Comparison of ENCODE assay signal across 1 cellular context in the genomic region with DNA sequence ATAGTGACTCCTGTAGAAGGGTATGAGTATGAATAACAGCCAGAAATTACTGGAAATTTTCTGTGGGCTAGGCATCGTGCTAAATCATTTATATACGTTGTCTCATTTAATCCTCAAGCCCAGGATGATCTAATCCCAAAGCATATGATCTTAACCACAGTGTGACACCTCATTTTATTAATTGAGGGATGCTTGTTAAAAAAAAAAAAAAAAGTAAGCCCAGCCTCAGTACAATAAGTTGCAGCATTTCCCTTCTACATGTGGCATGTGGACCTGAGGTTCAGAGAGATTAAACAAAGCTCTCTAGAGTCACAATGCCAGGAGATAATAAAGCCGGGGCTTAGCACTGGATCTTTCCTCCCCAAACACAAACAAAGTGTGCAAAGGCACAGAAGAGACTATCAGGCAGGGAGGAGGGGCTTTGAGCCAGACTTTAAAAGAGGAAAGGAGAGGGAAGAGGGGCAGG.
TF ChIP-seq lines count a peak whose summit lies in the region.

No MANE protein-coding gene starts in this region.

TF ChIP-seq in WTC11, 78 proteins besides CTCF, POLR2A, EP300 and RAD21 (continued from another document):
- TF ChIP-seq, protein P1, sequence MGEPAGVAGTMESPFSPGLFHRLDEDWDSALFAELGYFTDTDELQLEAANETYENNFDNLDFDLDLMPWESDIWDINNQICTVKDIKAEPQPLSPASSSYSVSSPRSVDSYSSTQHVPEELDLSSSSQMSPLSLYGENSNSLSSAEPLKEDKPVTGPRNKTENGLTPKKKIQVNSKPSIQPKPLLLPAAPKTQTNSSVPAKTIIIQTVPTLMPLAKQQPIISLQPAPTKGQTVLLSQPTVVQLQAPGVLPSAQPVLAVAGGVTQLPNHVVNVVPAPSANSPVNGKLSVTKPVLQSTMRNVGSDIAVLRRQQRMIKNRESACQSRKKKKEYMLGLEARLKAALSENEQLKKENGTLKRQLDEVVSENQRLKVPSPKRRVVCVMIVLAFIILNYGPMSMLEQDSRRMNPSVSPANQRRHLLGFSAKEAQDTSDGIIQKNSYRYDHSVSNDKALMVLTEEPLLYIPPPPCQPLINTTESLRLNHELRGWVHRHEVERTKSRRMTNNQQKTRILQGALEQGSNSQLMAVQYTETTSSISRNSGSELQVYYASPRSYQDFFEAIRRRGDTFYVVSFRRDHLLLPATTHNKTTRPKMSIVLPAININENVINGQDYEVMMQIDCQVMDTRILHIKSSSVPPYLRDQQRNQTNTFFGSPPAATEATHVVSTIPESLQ (CRISPR knock-in tag; IDR thresholded peaks at IDR 0.05): no peak
- TF ChIP-seq ZNF232 (CRISPR knock-in tag; IDR thresholded peaks at IDR 0.05): no peak
- TF ChIP-seq NFE2L1 (CRISPR knock-in tag; IDR thresholded peaks at IDR 0.05): no peak
- no peak for TF ChIP-seq ERG (CRISPR knock-in tag; IDR thresholded peaks at IDR 0.05)
- TF ChIP-seq, protein P2, sequence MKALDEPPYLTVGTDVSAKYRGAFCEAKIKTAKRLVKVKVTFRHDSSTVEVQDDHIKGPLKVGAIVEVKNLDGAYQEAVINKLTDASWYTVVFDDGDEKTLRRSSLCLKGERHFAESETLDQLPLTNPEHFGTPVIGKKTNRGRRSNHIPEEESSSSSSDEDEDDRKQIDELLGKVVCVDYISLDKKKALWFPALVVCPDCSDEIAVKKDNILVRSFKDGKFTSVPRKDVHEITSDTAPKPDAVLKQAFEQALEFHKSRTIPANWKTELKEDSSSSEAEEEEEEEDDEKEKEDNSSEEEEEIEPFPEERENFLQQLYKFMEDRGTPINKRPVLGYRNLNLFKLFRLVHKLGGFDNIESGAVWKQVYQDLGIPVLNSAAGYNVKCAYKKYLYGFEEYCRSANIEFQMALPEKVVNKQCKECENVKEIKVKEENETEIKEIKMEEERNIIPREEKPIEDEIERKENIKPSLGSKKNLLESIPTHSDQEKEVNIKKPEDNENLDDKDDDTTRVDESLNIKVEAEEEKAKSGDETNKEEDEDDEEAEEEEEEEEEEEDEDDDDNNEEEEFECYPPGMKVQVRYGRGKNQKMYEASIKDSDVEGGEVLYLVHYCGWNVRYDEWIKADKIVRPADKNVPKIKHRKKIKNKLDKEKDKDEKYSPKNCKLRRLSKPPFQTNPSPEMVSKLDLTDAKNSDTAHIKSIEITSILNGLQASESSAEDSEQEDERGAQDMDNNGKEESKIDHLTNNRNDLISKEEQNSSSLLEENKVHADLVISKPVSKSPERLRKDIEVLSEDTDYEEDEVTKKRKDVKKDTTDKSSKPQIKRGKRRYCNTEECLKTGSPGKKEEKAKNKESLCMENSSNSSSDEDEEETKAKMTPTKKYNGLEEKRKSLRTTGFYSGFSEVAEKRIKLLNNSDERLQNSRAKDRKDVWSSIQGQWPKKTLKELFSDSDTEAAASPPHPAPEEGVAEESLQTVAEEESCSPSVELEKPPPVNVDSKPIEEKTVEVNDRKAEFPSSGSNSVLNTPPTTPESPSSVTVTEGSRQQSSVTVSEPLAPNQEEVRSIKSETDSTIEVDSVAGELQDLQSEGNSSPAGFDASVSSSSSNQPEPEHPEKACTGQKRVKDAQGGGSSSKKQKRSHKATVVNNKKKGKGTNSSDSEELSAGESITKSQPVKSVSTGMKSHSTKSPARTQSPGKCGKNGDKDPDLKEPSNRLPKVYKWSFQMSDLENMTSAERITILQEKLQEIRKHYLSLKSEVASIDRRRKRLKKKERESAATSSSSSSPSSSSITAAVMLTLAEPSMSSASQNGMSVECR (CRISPR knock-in tag; IDR thresholded peaks at IDR 0.05; ENCODE audit: borderline replicate concordance): no peak
- TF ChIP-seq TEAD1 (CRISPR knock-in tag; IDR thresholded peaks at IDR 0.05): no peak
- TF ChIP-seq SOX15 (CRISPR knock-in tag; IDR thresholded peaks at IDR 0.05): no peak
- no peak for TF ChIP-seq CBFB (CRISPR knock-in tag; IDR thresholded peaks at IDR 0.05; ENCODE audit: low read depth)
- TF ChIP-seq, protein P3, sequence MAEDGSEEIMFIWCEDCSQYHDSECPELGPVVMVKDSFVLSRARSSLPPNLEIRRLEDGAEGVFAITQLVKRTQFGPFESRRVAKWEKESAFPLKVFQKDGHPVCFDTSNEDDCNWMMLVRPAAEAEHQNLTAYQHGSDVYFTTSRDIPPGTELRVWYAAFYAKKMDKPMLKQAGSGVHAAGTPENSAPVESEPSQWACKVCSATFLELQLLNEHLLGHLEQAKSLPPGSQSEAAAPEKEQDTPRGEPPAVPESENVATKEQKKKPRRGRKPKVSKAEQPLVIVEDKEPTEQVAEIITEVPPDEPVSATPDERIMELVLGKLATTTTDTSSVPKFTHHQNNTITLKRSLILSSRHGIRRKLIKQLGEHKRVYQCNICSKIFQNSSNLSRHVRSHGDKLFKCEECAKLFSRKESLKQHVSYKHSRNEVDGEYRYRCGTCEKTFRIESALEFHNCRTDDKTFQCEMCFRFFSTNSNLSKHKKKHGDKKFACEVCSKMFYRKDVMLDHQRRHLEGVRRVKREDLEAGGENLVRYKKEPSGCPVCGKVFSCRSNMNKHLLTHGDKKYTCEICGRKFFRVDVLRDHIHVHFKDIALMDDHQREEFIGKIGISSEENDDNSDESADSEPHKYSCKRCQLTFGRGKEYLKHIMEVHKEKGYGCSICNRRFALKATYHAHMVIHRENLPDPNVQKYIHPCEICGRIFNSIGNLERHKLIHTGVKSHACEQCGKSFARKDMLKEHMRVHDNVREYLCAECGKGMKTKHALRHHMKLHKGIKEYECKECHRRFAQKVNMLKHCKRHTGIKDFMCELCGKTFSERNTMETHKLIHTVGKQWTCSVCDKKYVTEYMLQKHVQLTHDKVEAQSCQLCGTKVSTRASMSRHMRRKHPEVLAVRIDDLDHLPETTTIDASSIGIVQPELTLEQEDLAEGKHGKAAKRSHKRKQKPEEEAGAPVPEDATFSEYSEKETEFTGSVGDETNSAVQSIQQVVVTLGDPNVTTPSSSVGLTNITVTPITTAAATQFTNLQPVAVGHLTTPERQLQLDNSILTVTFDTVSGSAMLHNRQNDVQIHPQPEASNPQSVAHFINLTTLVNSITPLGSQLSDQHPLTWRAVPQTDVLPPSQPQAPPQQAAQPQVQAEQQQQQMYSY (CRISPR knock-in tag; IDR thresholded peaks at IDR 0.05): no peak
- no peak for TF ChIP-seq ZMAT4 (CRISPR knock-in tag; IDR thresholded peaks at IDR 0.05)
- no peak for TF ChIP-seq ZSCAN18 (CRISPR knock-in tag; IDR thresholded peaks at IDR 0.05)
- TF ChIP-seq OVOL2 (CRISPR knock-in tag; IDR thresholded peaks at IDR 0.05; ENCODE audit: borderline replicate concordance): no peak
- no peak for TF ChIP-seq ZNF396 (CRISPR knock-in tag; IDR thresholded peaks at IDR 0.05; ENCODE audit: borderline replicate concordance)
- TF ChIP-seq RELA (CRISPR knock-in tag; IDR thresholded peaks at IDR 0.05; ENCODE audit: borderline replicate concordance): no peak
- TF ChIP-seq MXD4 (CRISPR knock-in tag; IDR thresholded peaks at IDR 0.05; ENCODE audit: borderline replicate concordance): no peak
- no peak for TF ChIP-seq USF1 (CRISPR knock-in tag; IDR thresholded peaks at IDR 0.05)
- no peak for TF ChIP-seq FOXJ3 (CRISPR knock-in tag; IDR thresholded peaks at IDR 0.05; ENCODE audit: borderline replicate concordance)
